ENCODE assay signal across 1 cellular context in the genomic region with DNA sequence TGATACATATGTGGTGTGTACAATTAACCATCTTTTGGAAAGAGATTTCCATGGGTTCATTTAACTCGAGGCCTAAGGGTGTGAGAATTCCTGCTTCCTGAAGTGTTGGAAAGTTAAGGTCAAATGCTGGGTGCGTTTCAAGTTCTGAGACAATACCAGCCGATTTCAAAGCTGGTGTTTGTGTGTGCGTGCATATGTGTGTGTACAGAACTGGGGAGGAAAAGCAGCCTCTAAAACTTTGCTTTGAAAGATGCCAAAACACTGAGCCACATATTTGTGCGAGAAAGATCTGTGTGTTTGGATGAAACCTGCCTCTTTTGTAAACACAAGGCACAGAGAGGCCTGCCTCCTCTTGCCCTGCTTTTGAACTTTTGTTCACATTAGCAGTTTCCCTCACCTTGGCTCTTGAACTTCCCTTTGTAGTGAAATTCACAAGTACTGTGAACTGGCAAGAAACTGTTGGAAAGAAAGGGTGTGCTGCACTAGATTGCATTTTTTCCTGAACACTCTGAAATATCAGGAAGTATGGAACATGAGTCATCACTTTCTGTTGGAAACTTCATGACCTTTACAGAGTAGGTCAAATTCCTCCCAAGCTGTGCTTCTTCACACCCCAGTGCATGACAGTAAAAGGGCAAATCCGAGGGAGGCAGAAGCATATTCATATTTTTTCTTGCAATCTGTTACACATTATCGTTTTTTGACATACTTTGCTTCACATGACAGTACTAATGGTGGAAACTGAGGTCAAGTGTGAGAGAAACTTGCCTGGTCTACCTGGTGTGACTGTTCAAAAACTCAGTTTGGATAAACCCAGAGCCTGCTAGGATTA.
A peak's percentile ranks its signal among the peaks of the same experiment; 100 is the strongest.
TF ChIP-seq lines count a peak whose summit lies in the region.

No MANE protein-coding gene starts in this region.

TF ChIP-seq in HepG2, 621 proteins besides CTCF, POLR2A, EP300 and RAD21 (continued from another document and continues in another):
- TF ChIP-seq ZNF775 (CRISPR knock-in tag; IDR thresholded peaks at IDR 0.05; ENCODE audit: borderline replicate concordance) (peak; percentile 99), ZNF446 (CRISPR knock-in tag; IDR thresholded peaks at IDR 0.05) (no peak), ARNTL (CRISPR knock-in tag; IDR thresholded peaks at IDR 0.05) (peak; percentile 89), ZNF451 (CRISPR knock-in tag; IDR thresholded peaks at IDR 0.05) (no peak), BHLHE40 (IDR thresholded peaks at IDR 0.05; ENCODE audit: low read length) (no peak; the same call in none of the 2 replicates), POLR2AphosphoS5 (IDR thresholded peaks at IDR 0.05; ENCODE audit: low read depth, low read length) (no peak), PAWR (CRISPR knock-in tag; IDR thresholded peaks at IDR 0.05; ENCODE audit: borderline replicate concordance) (peak; percentile 69; the same call in 1 of the 2 replicates), ZNF430 (CRISPR knock-in tag; IDR thresholded peaks at IDR 0.05) (peak; percentile 88), ZNF776 (CRISPR knock-in tag; IDR thresholded peaks at IDR 0.05) (no peak), HOXA7 (CRISPR knock-in tag; IDR thresholded peaks at IDR 0.05) (no peak), ZBTB38 (CRISPR knock-in tag; IDR thresholded peaks at IDR 0.05) (no peak), PHF5A (CRISPR knock-in tag; IDR thresholded peaks at IDR 0.05; ENCODE audit: low read depth, unreplicated experiment) (peak; percentile 90), HNRNPL (IDR thresholded peaks at IDR 0.05; ENCODE audit: low read depth, low read length) (no peak), AFF4 (CRISPR knock-in tag; IDR thresholded peaks at IDR 0.05) (no peak), NFIB (CRISPR knock-in tag; IDR thresholded peaks at IDR 0.05; ENCODE audit: borderline replicate concordance) (no peak), GLI4 (CRISPR knock-in tag; IDR thresholded peaks at IDR 0.05; ENCODE audit: borderline replicate concordance) (peak; percentile 48; the same call in 1 of the 2 replicates), THYN1 (CRISPR knock-in tag; IDR thresholded peaks at IDR 0.05; ENCODE audit: borderline replicate concordance, low read depth) (no peak; the same call in 1 of the 2 replicates), ZBTB14 (CRISPR knock-in tag; IDR thresholded peaks at IDR 0.05) (no peak), ZNF713 (CRISPR knock-in tag; IDR thresholded peaks at IDR 0.05) (peak; percentile 72; the same call in 1 of the 2 replicates), ZFP82 (CRISPR knock-in tag; IDR thresholded peaks at IDR 0.05; ENCODE audit: borderline replicate concordance) (peak; percentile 66; the same call in 1 of the 2 replicates), MTERF4 (CRISPR knock-in tag; IDR thresholded peaks at IDR 0.05) (peak; percentile 85; the same call in 1 of the 2 replicates), MTA3 (CRISPR knock-in tag; IDR thresholded peaks at IDR 0.05) (no peak), THAP7 (CRISPR knock-in tag; IDR thresholded peaks at IDR 0.05) (0 out of 2 replicates have a peak, but pooled peaks have one; percentile 75), SAFB2 (CRISPR knock-in tag; IDR thresholded peaks at IDR 0.05; ENCODE audit: borderline replicate concordance, low read depth) (no peak; the same call in 1 of the 2 replicates), NR2F1 (CRISPR knock-in tag; IDR thresholded peaks at IDR 0.05) (peak; percentile 97 to 100), KDM2A (CRISPR knock-in tag; IDR thresholded peaks at IDR 0.05; ENCODE audit: borderline replicate concordance, low read depth) (peak; percentile 50; the same call in 1 of the 2 replicates), HDAC2 (CRISPR knock-in tag; IDR thresholded peaks at IDR 0.05) (peak; percentile 99), ZNF792 (CRISPR knock-in tag; IDR thresholded peaks at IDR 0.05) (no peak; the same call in 1 of the 2 replicates), NFYB (CRISPR knock-in tag; IDR thresholded peaks at IDR 0.05) (no peak), PTBP1 (IDR thresholded peaks at IDR 0.05; ENCODE audit: low read depth, low read length, poor library complexity, severe bottlenecking) (no peak), GFI1 (CRISPR knock-in tag; IDR thresholded peaks at IDR 0.05; ENCODE audit: borderline replicate concordance) (peak; percentile 95), MYNN (CRISPR knock-in tag; IDR thresholded peaks at IDR 0.05; ENCODE audit: low read depth) (no peak), NKX3-1 (CRISPR knock-in tag; IDR thresholded peaks at IDR 0.05) (peak; percentile 95), ZNF670 (CRISPR knock-in tag; IDR thresholded peaks at IDR 0.05; ENCODE audit: borderline replicate concordance) (peak; percentile 96), SRSF9 (IDR thresholded peaks at IDR 0.05; ENCODE audit: borderline replicate concordance, insufficient read depth, low read depth, low read length, poor library complexity, severe bottlenecking) (no peak), ZSCAN12 (CRISPR knock-in tag; IDR thresholded peaks at IDR 0.05) (peak; percentile 87), ZNF761 (CRISPR knock-in tag; conservative IDR thresholded peaks at IDR 0.05) (peak; percentile 95), CENPX (CRISPR knock-in tag; IDR thresholded peaks at IDR 0.05) (no peak)
- TF ChIP-seq, protein P1, sequence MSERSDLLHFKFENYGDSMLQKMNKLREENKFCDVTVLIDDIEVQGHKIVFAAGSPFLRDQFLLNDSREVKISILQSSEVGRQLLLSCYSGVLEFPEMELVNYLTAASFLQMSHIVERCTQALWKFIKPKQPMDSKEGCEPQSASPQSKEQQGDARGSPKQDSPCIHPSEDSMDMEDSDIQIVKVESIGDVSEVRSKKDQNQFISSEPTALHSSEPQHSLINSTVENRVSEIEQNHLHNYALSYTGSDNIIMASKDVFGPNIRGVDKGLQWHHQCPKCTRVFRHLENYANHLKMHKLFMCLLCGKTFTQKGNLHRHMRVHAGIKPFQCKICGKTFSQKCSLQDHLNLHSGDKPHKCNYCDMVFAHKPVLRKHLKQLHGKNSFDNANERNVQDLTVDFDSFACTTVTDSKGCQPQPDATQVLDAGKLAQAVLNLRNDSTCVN (CRISPR knock-in tag; IDR thresholded peaks at IDR 0.05; ENCODE audit: borderline replicate concordance), result peak; percentile 90
- TF ChIP-seq, protein P2, sequence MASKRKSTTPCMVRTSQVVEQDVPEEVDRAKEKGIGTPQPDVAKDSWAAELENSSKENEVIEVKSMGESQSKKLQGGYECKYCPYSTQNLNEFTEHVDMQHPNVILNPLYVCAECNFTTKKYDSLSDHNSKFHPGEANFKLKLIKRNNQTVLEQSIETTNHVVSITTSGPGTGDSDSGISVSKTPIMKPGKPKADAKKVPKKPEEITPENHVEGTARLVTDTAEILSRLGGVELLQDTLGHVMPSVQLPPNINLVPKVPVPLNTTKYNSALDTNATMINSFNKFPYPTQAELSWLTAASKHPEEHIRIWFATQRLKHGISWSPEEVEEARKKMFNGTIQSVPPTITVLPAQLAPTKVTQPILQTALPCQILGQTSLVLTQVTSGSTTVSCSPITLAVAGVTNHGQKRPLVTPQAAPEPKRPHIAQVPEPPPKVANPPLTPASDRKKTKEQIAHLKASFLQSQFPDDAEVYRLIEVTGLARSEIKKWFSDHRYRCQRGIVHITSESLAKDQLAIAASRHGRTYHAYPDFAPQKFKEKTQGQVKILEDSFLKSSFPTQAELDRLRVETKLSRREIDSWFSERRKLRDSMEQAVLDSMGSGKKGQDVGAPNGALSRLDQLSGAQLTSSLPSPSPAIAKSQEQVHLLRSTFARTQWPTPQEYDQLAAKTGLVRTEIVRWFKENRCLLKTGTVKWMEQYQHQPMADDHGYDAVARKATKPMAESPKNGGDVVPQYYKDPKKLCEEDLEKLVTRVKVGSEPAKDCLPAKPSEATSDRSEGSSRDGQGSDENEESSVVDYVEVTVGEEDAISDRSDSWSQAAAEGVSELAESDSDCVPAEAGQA (IDR thresholded peaks at IDR 0.05; ENCODE audit: low read depth), result peak; percentile 57; the same call in 1 of the 2 replicates
- TF ChIP-seq, protein P2 (CRISPR knock-in tag; IDR thresholded peaks at IDR 0.05; ENCODE audit: borderline replicate concordance), result peak; percentile 93; the same call in 1 of the 2 replicates
- TF ChIP-seq, protein P3, sequence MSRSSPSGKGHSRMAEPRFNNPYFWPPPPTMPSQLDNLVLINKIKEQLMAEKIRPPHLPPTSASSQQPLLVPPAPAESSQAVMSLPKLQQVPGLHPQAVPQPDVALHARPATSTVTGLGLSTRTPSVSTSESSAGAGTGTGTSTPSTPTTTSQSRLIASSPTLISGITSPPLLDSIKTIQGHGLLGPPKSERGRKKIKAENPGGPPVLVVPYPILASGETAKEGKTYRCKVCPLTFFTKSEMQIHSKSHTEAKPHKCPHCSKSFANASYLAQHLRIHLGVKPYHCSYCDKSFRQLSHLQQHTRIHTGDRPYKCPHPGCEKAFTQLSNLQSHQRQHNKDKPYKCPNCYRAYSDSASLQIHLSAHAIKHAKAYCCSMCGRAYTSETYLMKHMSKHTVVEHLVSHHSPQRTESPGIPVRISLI (CRISPR knock-in tag; IDR thresholded peaks at IDR 0.05; ENCODE audit: borderline replicate concordance), result peak; percentile 90
